Comparison of ENCODE assay signal across 8 cellular contexts in genomic region chr11:74950374-74950969, GRCh38. TPM values are rescaled to one million over a fixed set of nuclear protein-coding genes. Genes with fewer than 3 reads are reported as not detected.
DNase-seq lines count a peak whose midpoint lies in the region; ATAC-seq and TF ChIP-seq lines count a peak whose summit lies in the region.

No MANE protein-coding gene starts in this region.

- peak overlapping the region; percentile 99 for H3K9ac ChIP-seq in mesenchymal stem cell (ENCODE audit: low read length)

- no peak overlapping the region for H2BK15ac ChIP-seq in mesenchymal stem cell (ENCODE audit: low read depth, poor library complexity, severe bottlenecking)

- no peak overlapping the region for H4K91ac ChIP-seq in mesenchymal stem cell (ENCODE audit: low read length)

- TF ChIP-seq CTCF in right atrium auricular region (IDR thresholded peaks at IDR 0.05) (no peak), astrocyte of the spinal cord (IDR thresholded peaks at IDR 0.05; ENCODE audit: low read depth, low read length) (no peak)

- H4K8ac ChIP-seq in mesenchymal stem cell (ENCODE audit: low read length), result no peak overlapping the region

- no peak overlapping the region for H3K14ac ChIP-seq in mesenchymal stem cell (ENCODE audit: low read length in 2 of 2)

- peaks cover 3% of the 10 kb centered on the region for H3K79me1 ChIP-seq in mesenchymal stem cell (replicated peaks; ENCODE audit: low read length, poor library complexity, severe bottlenecking)

- H3K4me2 ChIP-seq in mesenchymal stem cell (ENCODE audit: low read length, poor library complexity, severe bottlenecking), result peak overlapping the region; percentile 84

- no peaks in the 10 kb centered on the region for H3K36me3 ChIP-seq in right atrium auricular region
- H3K36me3 ChIP-seq in mesenchymal stem cell (ENCODE audit: control insufficient read depth in 1 of 2, insufficient read depth in 2 of 2, low read depth in 1 of 2, low read length in 2 of 2), result peaks cover 0 to 34% of the 10 kb centered on the region in 2 experiments

- no peak overlapping the region for H2AFZ ChIP-seq in mesenchymal stem cell (ENCODE audit: low read depth, low read length)

- no peaks in the 10 kb centered on the region for H3K9me3 ChIP-seq in right atrium auricular region
- H3K9me3 ChIP-seq in mesenchymal stem cell (ENCODE audit: control insufficient read depth, low read length), result peaks cover 4% of the 10 kb centered on the region

- in situ Hi-C loops in astrocyte of the spinal cord (cut with HindIII; ENCODE audit: low sequenced_read_pairs), result no loop called here

- WGBS in mesenchymal stem cell, result 80% methylated on average over 2 of the region's 2 CpGs

- peak overlapping the region; percentile 86 to 91 for H3K27ac ChIP-seq in right atrium auricular region
- peak overlapping the region; percentile 7 for H3K27ac ChIP-seq in mesenchymal stem cell (ENCODE audit: low read length, poor library complexity, severe bottlenecking)

- peaks cover 0 to 38% of the 10 kb centered on the region in 2 donors for H3K4me1 ChIP-seq in right atrium auricular region
- peaks cover 5% of the 10 kb centered on the region for H3K4me1 ChIP-seq in mesenchymal stem cell (ENCODE audit: control insufficient read depth, insufficient read depth, low read depth, low read length)

- no peak overlapping the region for H2BK5ac ChIP-seq in mesenchymal stem cell (ENCODE audit: low read depth, low read length, poor library complexity, severe bottlenecking)

- no peak overlapping the region for H2BK12ac ChIP-seq in mesenchymal stem cell (ENCODE audit: low read length in 2 of 2)

- H3K4ac ChIP-seq in mesenchymal stem cell (ENCODE audit: low read depth in 1 of 2, low read length in 2 of 2), result no peak overlapping the region

- DNase-seq in right atrium auricular region (ENCODE audit: low spot score) (no peak), left ventricle myocardium superior (no peak), astrocyte of the spinal cord (ENCODE audit: low read depth, low spot score) (no peak), mesenchymal stem cell (no peak), AG20443 (ENCODE audit: low spot score) (no peak), NCI-H446 (lab: John Stamatoyannopoulos, UW) (no peak), LoVo (ENCODE audit: low spot score) (no peak), NCI-H748 (lab: John Stamatoyannopoulos, UW; ENCODE audit: unreplicated experiment) (no peak)

- peak overlapping the region; percentile 85 to 93 for H3K4me3 ChIP-seq in right atrium auricular region
- H3K4me3 ChIP-seq in astrocyte of the spinal cord (ENCODE audit: low read depth, low read length), result peak overlapping the region; percentile 96
- H3K4me3 ChIP-seq in mesenchymal stem cell (ENCODE audit: insufficient read depth in 1 of 2, low read depth in 1 of 2, low read length in 2 of 2), result peak overlapping the region in 1 of 2 experiments; percentile 99

- no peak for ATAC-seq in left ventricle myocardium superior

- intact Hi-C loops in left ventricle myocardium superior (cut with micrococcal nuclease), result no loop called here

- H2BK120ac ChIP-seq in mesenchymal stem cell (ENCODE audit: low read depth, low read length), result no peak overlapping the region

- no peak overlapping the region for H2AK5ac ChIP-seq in mesenchymal stem cell (ENCODE audit: low read length, severe bottlenecking)

- H3K18ac ChIP-seq in mesenchymal stem cell (ENCODE audit: low read depth in 1 of 2, low read length in 2 of 2), result no peak overlapping the region

- H3K27me3 ChIP-seq in right atrium auricular region (no peaks in the 10 kb centered on the region), mesenchymal stem cell (ENCODE audit: control insufficient read depth in 1 of 2, insufficient read depth in 1 of 2, low read length in 2 of 2) (no peaks in the 10 kb centered on the region)

- H3K23ac ChIP-seq in mesenchymal stem cell (ENCODE audit: low read length in 2 of 2), result no peak overlapping the region

RNA-seq across cellular contexts. Expression of gene SPCS2, which starts 1.4 kb away (rescaled TPM):
- 10 to 100 TPM; 26.6 to 34.7 TPM for total RNA-seq in right atrium auricular region
- total RNA-seq in left ventricle myocardium superior, result 105 TPM
- polyA plus RNA-seq in mesenchymal stem cell (2013, experiment 1 of 2), result 106 TPM
- polyA plus RNA-seq in mesenchymal stem cell (2013, experiment 2 of 2), result 105 TPM

RNA-seq across cellular contexts. Expression of gene XRRA1, which starts 1.6 kb away (rescaled TPM):
- 1 to 10 TPM; 6.8 to 8.1 TPM for total RNA-seq in right atrium auricular region
- 7.3 TPM for total RNA-seq in left ventricle myocardium superior
- polyA plus RNA-seq in mesenchymal stem cell (2013, experiment 1 of 2), result 4.7 TPM
- 4.9 TPM for polyA plus RNA-seq in mesenchymal stem cell (2013, experiment 2 of 2)

RNA-seq across cellular contexts. Expression of gene NEU3, which starts 38.3 kb away (rescaled TPM):
- total RNA-seq in right atrium auricular region (1 to 10 TPM; 3.0 to 8.4 TPM), left ventricle myocardium superior (4.9 TPM)
- 3.6 TPM for polyA plus RNA-seq in mesenchymal stem cell (2013, experiment 1 of 2)
- polyA plus RNA-seq in mesenchymal stem cell (2013, experiment 2 of 2), result 3.0 TPM
